ENCODE assay signal across 11 cellular contexts in genomic region chr11:72142086-72142485, GRCh38. TPM values are rescaled to one million over a fixed set of nuclear protein-coding genes. Genes with fewer than 3 reads are reported as not detected.
A peak's percentile ranks its signal among the peaks of the same experiment; 100 is the strongest.
DNase-seq lines count a peak whose midpoint lies in the region; ATAC-seq, FAIRE-seq and TF ChIP-seq lines count a peak whose summit lies in the region.
"Not testable (repeated sequence)": the region's sequence is repeated elsewhere in the genome, so short reads cannot be mapped to it uniquely, and the experiment has no call there.
"Had no signal": no experiment of that assay in that cellular context is flagged by ENCODE, and none has a peak within 500 bp of the region (broad histone marks: within the 10 kb centered on the region; RNA-seq: fewer than 3 reads in every experiment).

No MANE protein-coding gene starts in this region.

- DNase-seq in ACHN = peak; percentile 22
- peak; percentile 38 for DNase-seq in GM23248
- DNase-seq in RCC 7860 (ENCODE audit: low spot score) = peak; percentile 25
- DNase-seq in activated T-helper 2 cell treated with anti-CD3 and anti-CD28 coated beads, Interferon-gamma antibody, Interleukin-2, Interleukin-4, amounts not matched to agents 10 μg/mL and 5 μg/mL and 100 μg/mL, durations not matched to agents 14 hours and 24 hours and 36 hours (ENCODE audit: low spot score); mesothelial cell of epicardium (ENCODE audit: low spot score in 2 of 2, unreplicated experiment in 2 of 2); stimulated activated effector memory CD8-positive, alpha-beta T cell treated with anti-CD3 and anti-CD28 coated beads, Interleukin-12 subunit alpha, Interleukin-12 subunit beta, amount 100 ng/mL, for 72 hours (ENCODE audit: low spot score in 2 of 2): not testable (repeated sequence)
- peak; percentile 91 for DNase-seq in bronchial epithelial cell (ENCODE audit: low read depth)
- peak; percentile 88 to 94 for DNase-seq in foreskin keratinocyte

- H3K4me1 ChIP-seq in GM23248 (ENCODE audit: insufficient read depth) (peaks cover 50% of the 10 kb centered on the region), foreskin keratinocyte (peaks cover 42% of the 10 kb centered on the region)

- peak overlapping the region; percentile 62 for H3K4me2 ChIP-seq in GM23248 (ENCODE audit: unreplicated experiment)

- 80 to 92% methylated on average over 1 of the region's 1 CpG for whole genome bisulfite sequencing in GM23248 (ENCODE audit: low coverage in 1 of 2, low lambda C conversion rate in 2 of 2, missing lambda C conversion rate in 2 of 2), 2 experiments

- H3K36me3 Mint-ChIP-seq in activated T-helper 2 cell treated with anti-CD3 and anti-CD28 coated beads, Interferon-gamma antibody, Interleukin-2, Interleukin-4, amounts not matched to agents 10 μg/mL and 5 μg/mL and 100 μg/mL, durations not matched to agents 14 hours and 24 hours and 36 hours (ENCODE audit: low read depth); mesothelial cell of epicardium; stimulated activated effector memory CD8-positive, alpha-beta T cell treated with anti-CD3 and anti-CD28 coated beads, Interleukin-12 subunit alpha, Interleukin-12 subunit beta, amount 100 ng/mL, for 72 hours: not testable (repeated sequence)

- not testable (repeated sequence) for H3K9me2 ChIP-seq in GM23248 (ENCODE audit: insufficient read depth)

- not testable (repeated sequence) for H3K9me3 ChIP-seq in GM23248 (ENCODE audit: low read depth)

- not testable (repeated sequence) for H3K9me3 Mint-ChIP-seq in activated T-helper 2 cell treated with anti-CD3 and anti-CD28 coated beads, Interferon-gamma antibody, Interleukin-2, Interleukin-4, amounts not matched to agents 10 μg/mL and 5 μg/mL and 100 μg/mL, durations not matched to agents 14 hours and 24 hours and 36 hours; mesothelial cell of epicardium; stimulated activated effector memory CD8-positive, alpha-beta T cell treated with anti-CD3 and anti-CD28 coated beads, Interleukin-12 subunit alpha, Interleukin-12 subunit beta, amount 100 ng/mL, for 72 hours

- intact Hi-C loops in activated T-helper 2 cell treated with anti-CD3 and anti-CD28 coated beads, Interferon-gamma antibody, Interleukin-2, Interleukin-4, amounts not matched to agents 10 μg/mL and 5 μg/mL and 100 μg/mL, durations not matched to agents 14 hours and 24 hours and 36 hours (cut with micrococcal nuclease) = loop anchor here (5.0 kb wide), 1 partner anchor 100 kb away; no protein-coding TSS in a partner anchor

- not testable (repeated sequence) for H3K27me3 ChIP-seq in GM23248 (replicated peaks; ENCODE audit: insufficient read depth); bronchial epithelial cell (ENCODE audit: control insufficient read depth, insufficient read depth, low read length); foreskin keratinocyte

- H3K4me1 Mint-ChIP-seq in activated T-helper 2 cell treated with anti-CD3 and anti-CD28 coated beads, Interferon-gamma antibody, Interleukin-2, Interleukin-4, amounts not matched to agents 10 μg/mL and 5 μg/mL and 100 μg/mL, durations not matched to agents 14 hours and 24 hours and 36 hours (ENCODE audit: low read depth) = peaks cover 29% of the 10 kb centered on the region
- H3K4me1 Mint-ChIP-seq in mesothelial cell of epicardium = peaks cover 13% of the 10 kb centered on the region
- H3K4me1 Mint-ChIP-seq in stimulated activated effector memory CD8-positive, alpha-beta T cell treated with anti-CD3 and anti-CD28 coated beads, Interleukin-12 subunit alpha, Interleukin-12 subunit beta, amount 100 ng/mL, for 72 hours = peaks cover 33% of the 10 kb centered on the region

- H3K4me3 ChIP-seq in GM23248; bronchial epithelial cell (ENCODE audit: low read depth, low read length): not testable (repeated sequence)

- peak overlapping the region; percentile 92 for H3K27ac Mint-ChIP-seq in activated T-helper 2 cell treated with anti-CD3 and anti-CD28 coated beads, Interferon-gamma antibody, Interleukin-2, Interleukin-4, amounts not matched to agents 10 μg/mL and 5 μg/mL and 100 μg/mL, durations not matched to agents 14 hours and 24 hours and 36 hours
- peak overlapping the region; percentile 31 for H3K27ac Mint-ChIP-seq in mesothelial cell of epicardium
- H3K27ac Mint-ChIP-seq in stimulated activated effector memory CD8-positive, alpha-beta T cell treated with anti-CD3 and anti-CD28 coated beads, Interleukin-12 subunit alpha, Interleukin-12 subunit beta, amount 100 ng/mL, for 72 hours = peak overlapping the region; percentile 29

- peak; percentile 42 for ATAC-seq in foreskin keratinocyte
- ATAC-seq in stimulated activated effector memory CD8-positive, alpha-beta T cell treated with anti-CD3 and anti-CD28 coated beads, Interleukin-12 subunit alpha, Interleukin-12 subunit beta, amount 100 ng/mL, for 72 hours = not testable (repeated sequence)

- H3K27ac ChIP-seq in GM23248 = peak overlapping the region; percentile 88
- not testable (repeated sequence) for H3K27ac ChIP-seq in foreskin keratinocyte

- H3F3A ChIP-seq in GM23248 (ENCODE audit: insufficient read depth) = peaks cover 55% of the 10 kb centered on the region

- TF ChIP-seq CTCF in bronchial epithelial cell (IDR thresholded peaks at IDR 0.05; ENCODE audit: insufficient read depth, low read length, severe bottlenecking); foreskin keratinocyte (conservative IDR thresholded peaks at IDR 0.05); mesothelial cell of epicardium (IDR thresholded peaks at IDR 0.05; ENCODE audit: unreplicated experiment): not testable (repeated sequence)

- H3K4me3 Mint-ChIP-seq in activated T-helper 2 cell treated with anti-CD3 and anti-CD28 coated beads, Interferon-gamma antibody, Interleukin-2, Interleukin-4, amounts not matched to agents 10 μg/mL and 5 μg/mL and 100 μg/mL, durations not matched to agents 14 hours and 24 hours and 36 hours (ENCODE audit: low read depth); mesothelial cell of epicardium: not testable (repeated sequence)
- H3K4me3 Mint-ChIP-seq in stimulated activated effector memory CD8-positive, alpha-beta T cell treated with anti-CD3 and anti-CD28 coated beads, Interleukin-12 subunit alpha, Interleukin-12 subunit beta, amount 100 ng/mL, for 72 hours = peak overlapping the region; percentile 50

- H3K9ac ChIP-seq in GM23248 = not testable (repeated sequence)

- not testable (repeated sequence) for H3K79me2 ChIP-seq in GM23248 (ENCODE audit: insufficient read depth)

- not testable (repeated sequence) for H2AFZ ChIP-seq in GM23248

- in situ Hi-C loops in ACHN (cut with HindIII; ENCODE audit: low pct_ligation_motif_present, low pct_unique_long_range_greater_than_20kb, low sequenced_read_pairs); GM23248 (cut with MboI): not testable (repeated sequence)

- H3K36me3 ChIP-seq in GM23248 (ENCODE audit: low read depth); bronchial epithelial cell (ENCODE audit: control insufficient read depth, insufficient read depth, low read length): not testable (repeated sequence)

- not testable (repeated sequence) for H3K27me3 Mint-ChIP-seq in activated T-helper 2 cell treated with anti-CD3 and anti-CD28 coated beads, Interferon-gamma antibody, Interleukin-2, Interleukin-4, amounts not matched to agents 10 μg/mL and 5 μg/mL and 100 μg/mL, durations not matched to agents 14 hours and 24 hours and 36 hours (ENCODE audit: low read depth); mesothelial cell of epicardium (ENCODE audit: low read depth)

- FAIRE-seq in RCC 7860 (lab: Jason Lieb, UNC) = not testable (repeated sequence)
- FAIRE-seq in bronchial epithelial cell (lab: Jason Lieb, UNC) = peak; percentile 93

- not testable (repeated sequence) for H4K20me1 ChIP-seq in GM23248 (ENCODE audit: insufficient read depth)

RNA-seq across cellular contexts. Expression of gene FOLR3, which starts 6.6 kb away (rescaled TPM):
- 0.43 and 4.3 TPM in 2 replicates for total RNA-seq in GM23248 (2014; rRNA removed; shearing (Covaris generic))
- 0.93 and 1.8 TPM in 2 replicates for polyA plus RNA-seq in GM23248 (2016; fragmentation: Nextera tagmentation; extraction: Ambion mirVana)
- 0.18 and 0.51 TPM in 2 replicates for total RNA-seq in activated T-helper 2 cell treated with anti-CD3 and anti-CD28 coated beads, Interferon-gamma antibody, Interleukin-2, Interleukin-4, amounts not matched to agents 10 μg/mL and 5 μg/mL and 100 μg/mL, durations not matched to agents 14 hours and 24 hours and 36 hours
- 11.3 and 26.4 TPM in 2 replicates for total RNA-seq in bronchial epithelial cell
- 11.4 and 13.2 TPM in 2 replicates for total RNA-seq in foreskin keratinocyte
- polyA plus RNA-seq in foreskin keratinocyte = 17.1 and 18.4 TPM in 2 replicates
- total RNA-seq in mesothelial cell of epicardium = not detected in 3 replicates
- total RNA-seq: CD8-positive, alpha-beta memory T cell; OCI-LY7; SK-MEL-5 had no signal
- polyA plus RNA-seq: CD8-positive, alpha-beta memory T cell had no signal

RNA-seq across cellular contexts. Expression of gene ANAPC15, which starts 29.6 kb away (rescaled TPM):
- total RNA-seq in GM23248 (2014; rRNA removed; shearing (Covaris generic)) = 38.7 TPM in 2 replicates
- polyA plus RNA-seq in GM23248 (2016; fragmentation: Nextera tagmentation; extraction: Ambion mirVana) (57.5 and 62.4 TPM in 2 replicates), foreskin keratinocyte (105 and 120 TPM in 2 replicates)
- total RNA-seq in activated T-helper 2 cell treated with anti-CD3 and anti-CD28 coated beads, Interferon-gamma antibody, Interleukin-2, Interleukin-4, amounts not matched to agents 10 μg/mL and 5 μg/mL and 100 μg/mL, durations not matched to agents 14 hours and 24 hours and 36 hours = 61.6 and 67.9 TPM in 2 replicates
- total RNA-seq in bronchial epithelial cell (19.0 and 32.5 TPM in 2 replicates), foreskin keratinocyte (82.7 and 93.2 TPM in 2 replicates), mesothelial cell of epicardium (39.3 to 39.5 TPM (median 39.4 TPM) in 3 replicates)

RNA-seq across cellular contexts. Expression of gene TOMT, which starts 36.4 kb away (rescaled TPM):
- total RNA-seq in GM23248 (2014; rRNA removed; shearing (Covaris generic)) = not detected in 2 replicates
- polyA plus RNA-seq in GM23248 (2016; fragmentation: Nextera tagmentation; extraction: Ambion mirVana) = not detected in 2 replicates
- total RNA-seq in activated T-helper 2 cell treated with anti-CD3 and anti-CD28 coated beads, Interferon-gamma antibody, Interleukin-2, Interleukin-4, amounts not matched to agents 10 μg/mL and 5 μg/mL and 100 μg/mL, durations not matched to agents 14 hours and 24 hours and 36 hours = 0.18 TPM in 1 of 2 replicates, not detected in the other
- not detected in 2 replicates for total RNA-seq in bronchial epithelial cell
- total RNA-seq in foreskin keratinocyte = not detected in 2 replicates
- polyA plus RNA-seq in foreskin keratinocyte = not detected in 2 replicates
- not detected in 3 replicates for total RNA-seq in mesothelial cell of epicardium
- total RNA-seq: CD8-positive, alpha-beta memory T cell; OCI-LY7; SK-MEL-5 had no signal
- polyA plus RNA-seq: CD8-positive, alpha-beta memory T cell had no signal

RNA-seq across cellular contexts. Expression of gene LAMTOR1, which starts 39.0 kb away (rescaled TPM):
- 122 and 132 TPM in 2 replicates for total RNA-seq in GM23248 (2014; rRNA removed; shearing (Covaris generic))
- polyA plus RNA-seq in GM23248 (2016; fragmentation: Nextera tagmentation; extraction: Ambion mirVana) = 142 and 145 TPM in 2 replicates
- total RNA-seq in activated T-helper 2 cell treated with anti-CD3 and anti-CD28 coated beads, Interferon-gamma antibody, Interleukin-2, Interleukin-4, amounts not matched to agents 10 μg/mL and 5 μg/mL and 100 μg/mL, durations not matched to agents 14 hours and 24 hours and 36 hours = 95.1 and 100 TPM in 2 replicates
- total RNA-seq in bronchial epithelial cell = 79.2 and 128 TPM in 2 replicates
- 140 and 151 TPM in 2 replicates for total RNA-seq in foreskin keratinocyte
- polyA plus RNA-seq in foreskin keratinocyte = 207 and 209 TPM in 2 replicates
- total RNA-seq in mesothelial cell of epicardium = 69.1 to 76.5 TPM (median 74.2 TPM) in 3 replicates

RNA-seq across cellular contexts. Expression of gene FOLR1, which starts 49.9 kb away (rescaled TPM):
- total RNA-seq in GM23248 (2014; rRNA removed; shearing (Covaris generic)) = not detected in 2 replicates
- polyA plus RNA-seq in GM23248 (2016; fragmentation: Nextera tagmentation; extraction: Ambion mirVana) (0.24 TPM in 1 of 2 replicates, not detected in the other), foreskin keratinocyte (not detected in 2 replicates)
- total RNA-seq in activated T-helper 2 cell treated with anti-CD3 and anti-CD28 coated beads, Interferon-gamma antibody, Interleukin-2, Interleukin-4, amounts not matched to agents 10 μg/mL and 5 μg/mL and 100 μg/mL, durations not matched to agents 14 hours and 24 hours and 36 hours = not detected in 2 replicates
- total RNA-seq in bronchial epithelial cell (0.53 and 1.3 TPM in 2 replicates), foreskin keratinocyte (not detected in 2 replicates), mesothelial cell of epicardium (0.44 to 1.0 TPM (median 0.47 TPM) in 3 replicates)
- total RNA-seq: CD8-positive, alpha-beta memory T cell; OCI-LY7; SK-MEL-5 had no signal
- polyA plus RNA-seq: CD8-positive, alpha-beta memory T cell had no signal

Comparison
In these comparisons a context has a peak if more than half of its experiments do, and no peak if none do; other contexts are left out.
1. H3K27ac Mint-ChIP-seq: peak in every context shown above with its lines; median percentile 92 in activated T-helper 2 cell treated with anti-CD3 and anti-CD28 coated beads, Interferon-gamma antibody, Interleukin-2, Interleukin-4, amounts not matched to agents 10 μg/mL and 5 μg/mL and 100 μg/mL, durations not matched to agents 14 hours and 24 hours and 36 hours; 31 in mesothelial cell of epicardium; 29 in stimulated activated effector memory CD8-positive, alpha-beta T cell treated with anti-CD3 and anti-CD28 coated beads, Interleukin-12 subunit alpha, Interleukin-12 subunit beta, amount 100 ng/mL, for 72 hours.